In genomic region chr3:50971487-50971924, GRCh38 we compare ENCODE assay signal across 7 cellular contexts.
DNase-seq lines count a peak whose midpoint lies in the region; ATAC-seq and TF ChIP-seq lines count a peak whose summit lies in the region.

No MANE protein-coding gene starts in this region.

- H3K9me3 ChIP-seq in esophagus squamous epithelium (peaks cover 0 to 10% (median 0%) of the 10 kb centered on the region in 3 donors), parathyroid adenoma (ENCODE audit: control insufficient read depth, low read length) (no peaks in the 10 kb centered on the region)

- H3K4me1 ChIP-seq in esophagus squamous epithelium (no peaks in the 10 kb centered on the region), parathyroid adenoma (peaks cover 5% of the 10 kb centered on the region)

- TF ChIP-seq CTCF in GM12875 (IDR thresholded peaks at IDR 0.05; ENCODE audit: borderline replicate concordance, insufficient read depth, low read depth, low read length) (peak; percentile 85), esophagus squamous epithelium (IDR thresholded peaks at IDR 0.05) (peak; percentile 47 to 89 (median 78)), parathyroid adenoma (IDR thresholded peaks at IDR 0.05) (peak; percentile 88)

- no peak for TF ChIP-seq POLR2A in esophagus squamous epithelium (IDR thresholded peaks at IDR 0.05)

- no peaks in the 10 kb centered on the region for H3K79me2 ChIP-seq in parathyroid adenoma

- no peaks in the 10 kb centered on the region for H3K27me3 ChIP-seq in esophagus squamous epithelium
- H3K27me3 ChIP-seq in parathyroid adenoma (ENCODE audit: control insufficient read depth, insufficient read depth, low read length), result no peaks in the 10 kb centered on the region

- H3K9ac ChIP-seq in parathyroid adenoma, result no peak overlapping the region

- 0 to 4% methylated on average over 2 to 3 of the region's 3 CpGs for WGBS in esophagus squamous epithelium, 2 donors

- peak; percentile 68 for DNase-seq in NCI-H748 (lab: John Stamatoyannopoulos, UW; ENCODE audit: unreplicated experiment)
- peak; percentile 23 to 32 for DNase-seq in activated CD8-positive, alpha-beta memory T cell treated with anti-CD3 and anti-CD28 coated beads for 4 hours (ENCODE audit: low read depth in 2 of 2)
- no peak for DNase-seq in esophagus squamous epithelium (lab: John Stamatoyannopoulos, UW)

- no peak overlapping the region for H2AFZ ChIP-seq in parathyroid adenoma

- intact Hi-C loops in esophagus squamous epithelium (cut with DNase I), result no loop called here

- H3K27ac ChIP-seq in esophagus squamous epithelium (no peak overlapping the region), parathyroid adenoma (no peak overlapping the region)

- H3K4me3 ChIP-seq in GM12875 (ENCODE audit: low read depth, low read length) (no peak overlapping the region), esophagus squamous epithelium (no peak overlapping the region), parathyroid adenoma (ENCODE audit: low read depth, low read length) (no peak overlapping the region)

- ATAC-seq in HG03066 (IDR thresholded peaks at IDR 0.05; ENCODE audit: low read depth, unreplicated experiment), result peak; percentile 52
- no peak for ATAC-seq in GM19452 (IDR thresholded peaks at IDR 0.05; ENCODE audit: unreplicated experiment)

- no peak overlapping the region for H3K4me2 ChIP-seq in parathyroid adenoma (ENCODE audit: low read length)

- H3K36me3 ChIP-seq in esophagus squamous epithelium (no peaks in the 10 kb centered on the region), parathyroid adenoma (ENCODE audit: control insufficient read depth, insufficient read depth, low read length) (no peaks in the 10 kb centered on the region)
